1 cellular context compared by ENCODE assay signal in genomic region chr6:32950449-32950848, GRCh38.
TF ChIP-seq lines count a peak whose summit lies in the region.

No MANE protein-coding gene starts in this region.

TF ChIP-seq in K562, 482 proteins besides CTCF, POLR2A, EP300 and RAD21:
- TF ChIP-seq ZNF316 (IDR thresholded peaks at IDR 0.05) (peak; percentile 40; the same call in 1 of the 2 replicates), C11orf30 (IDR thresholded peaks at IDR 0.05; ENCODE audit: low read depth) (peak; percentile 20; the same call in 1 of the 2 replicates), CREB3 (tag; conservative IDR thresholded peaks at IDR 0.05; ENCODE audit: low read depth) (no peak)
